Comparison of ENCODE assay signal across 8 cellular contexts in the genomic region with DNA sequence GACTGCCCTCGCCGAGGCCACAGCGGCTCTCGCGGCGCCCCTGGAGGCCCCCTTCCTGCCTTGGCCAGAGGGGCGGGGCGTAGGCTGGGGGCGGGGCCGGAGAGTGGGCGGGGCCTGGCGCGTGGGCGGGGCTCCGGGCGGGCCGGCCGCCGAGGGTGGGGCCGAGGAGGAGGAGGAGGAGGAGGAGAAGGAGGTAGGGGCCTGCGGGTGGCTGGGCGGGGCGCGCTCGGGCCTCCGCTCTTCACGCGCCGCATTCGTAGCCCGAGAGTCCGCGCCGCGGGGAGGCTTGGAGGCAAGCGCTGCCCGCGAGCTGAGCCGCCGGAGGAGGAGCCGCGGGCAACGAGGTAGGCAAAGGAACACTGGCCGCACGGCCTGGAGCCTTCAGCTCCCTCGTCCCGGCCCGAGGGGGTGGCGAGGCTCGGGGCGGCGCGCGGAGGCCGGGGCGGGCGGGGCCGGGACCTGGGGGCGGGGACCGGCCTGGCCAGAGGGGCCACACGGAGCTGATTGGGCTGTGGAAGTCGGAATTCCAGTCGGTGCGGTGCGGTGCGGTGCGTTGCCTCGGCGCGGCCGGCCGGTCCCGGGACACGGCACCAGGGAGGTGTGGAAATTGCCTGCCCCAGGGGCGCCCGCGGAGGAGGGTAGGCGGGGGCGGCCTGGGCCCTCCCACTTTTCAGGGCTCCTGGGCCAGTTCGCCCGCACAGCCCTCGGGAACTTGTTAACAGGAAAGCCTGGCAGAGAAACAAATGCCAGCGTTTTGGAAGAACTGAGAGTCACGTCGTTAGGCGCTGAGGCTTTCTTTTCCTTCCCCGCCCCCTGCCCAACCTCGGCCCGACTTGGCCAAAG. TPM values are rescaled to one million over a fixed set of nuclear protein-coding genes. Genes with fewer than 3 reads are reported as not detected.
A peak's percentile ranks its signal among the peaks of the same experiment; 100 is the strongest.
DNase-seq lines count a peak whose midpoint lies in the region; ATAC-seq and TF ChIP-seq lines count a peak whose summit lies in the region.

A gene with protein sequence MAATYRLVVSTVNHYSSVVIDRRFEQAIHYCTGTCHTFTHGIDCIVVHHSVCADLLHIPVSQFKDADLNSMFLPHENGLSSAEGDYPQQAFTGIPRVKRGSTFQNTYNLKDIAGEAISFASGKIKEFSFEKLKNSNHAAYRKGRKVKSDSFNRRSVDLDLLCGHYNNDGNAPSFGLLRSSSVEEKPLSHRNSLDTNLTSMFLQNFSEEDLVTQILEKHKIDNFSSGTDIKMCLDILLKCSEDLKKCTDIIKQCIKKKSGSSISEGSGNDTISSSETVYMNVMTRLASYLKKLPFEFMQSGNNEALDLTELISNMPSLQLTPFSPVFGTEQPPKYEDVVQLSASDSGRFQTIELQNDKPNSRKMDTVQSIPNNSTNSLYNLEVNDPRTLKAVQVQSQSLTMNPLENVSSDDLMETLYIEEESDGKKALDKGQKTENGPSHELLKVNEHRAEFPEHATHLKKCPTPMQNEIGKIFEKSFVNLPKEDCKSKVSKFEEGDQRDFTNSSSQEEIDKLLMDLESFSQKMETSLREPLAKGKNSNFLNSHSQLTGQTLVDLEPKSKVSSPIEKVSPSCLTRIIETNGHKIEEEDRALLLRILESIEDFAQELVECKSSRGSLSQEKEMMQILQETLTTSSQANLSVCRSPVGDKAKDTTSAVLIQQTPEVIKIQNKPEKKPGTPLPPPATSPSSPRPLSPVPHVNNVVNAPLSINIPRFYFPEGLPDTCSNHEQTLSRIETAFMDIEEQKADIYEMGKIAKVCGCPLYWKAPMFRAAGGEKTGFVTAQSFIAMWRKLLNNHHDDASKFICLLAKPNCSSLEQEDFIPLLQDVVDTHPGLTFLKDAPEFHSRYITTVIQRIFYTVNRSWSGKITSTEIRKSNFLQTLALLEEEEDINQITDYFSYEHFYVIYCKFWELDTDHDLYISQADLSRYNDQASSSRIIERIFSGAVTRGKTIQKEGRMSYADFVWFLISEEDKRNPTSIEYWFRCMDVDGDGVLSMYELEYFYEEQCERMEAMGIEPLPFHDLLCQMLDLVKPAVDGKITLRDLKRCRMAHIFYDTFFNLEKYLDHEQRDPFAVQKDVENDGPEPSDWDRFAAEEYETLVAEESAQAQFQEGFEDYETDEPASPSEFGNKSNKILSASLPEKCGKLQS (N-terminal part only) (plus strand): TSS at position 223 of the 843 bp plus-strand sequence. CDS start 35,771 bp downstream, outside the sequence.

- H3K36me3 ChIP-seq in spleen, result no peaks in the 10 kb centered on the region

- TF ChIP-seq CTCF in spleen (IDR thresholded peaks at IDR 0.05 in 8 of 11, conservative IDR thresholded peaks at IDR 0.05 in 3 of 11), result no peak

- 0 to 2% (median 1%) methylated on average over 23 to 89 of the region's 89 CpGs for WGBS in spleen, 5 donors

- TF ChIP-seq POLR2A in GM18505 (IDR thresholded peaks at IDR 0.05; ENCODE audit: borderline replicate concordance, extremely low read depth, insufficient read depth, insufficient read length) (no peak), spleen (IDR thresholded peaks at IDR 0.05) (no peak)

- peak within 1 kb of the TSS; percentile 61 to 77 (median 73) for H3K4me3 ChIP-seq in spleen

- intact Hi-C loops in spleen (cut with DNase I; ENCODE audit: low total_unique reads), result no loop called here

- peak; percentile 76 for ATAC-seq in GM18505 (IDR thresholded peaks at IDR 0.05; ENCODE audit: unreplicated experiment)
- ATAC-seq in HG02981 (IDR thresholded peaks at IDR 0.05; ENCODE audit: unreplicated experiment), result peak; percentile 80
- ATAC-seq in GM18858 (IDR thresholded peaks at IDR 0.05; ENCODE audit: unreplicated experiment), result no peak

- H3K27me3 ChIP-seq in spleen (replicated peaks in 1 of 7), result peaks cover 0 to 42% (median 12%) of the 10 kb centered on the region in 7 donors

- DNase-seq in NCI-H2171 treated with DMSO at 0.1 percent for 48 hours (lab: John Stamatoyannopoulos, UW) (peak; percentile 76), cerebellar nuclear complex (lab: John Stamatoyannopoulos, UW) (peak; percentile 7 to 13), islet precursor cell (peak; percentile 96), spleen (peak; percentile 88)
- peak; percentile 42 to 54 for DNase-seq in activated CD4-positive, alpha-beta T cell treated with anti-CD3 and anti-CD28 coated beads for 24 hours (ENCODE audit: low read depth in 2 of 2)

- peaks cover 0 to 15% (median 12%) of the 10 kb centered on the region in 8 donors for H3K9me3 ChIP-seq in spleen

- peaks cover 6 to 21% (median 17%) of the 10 kb centered on the region in 6 donors for H3K4me1 ChIP-seq in spleen

- peak within 1 kb of the TSS; percentile 59 to 86 (median 82) for H3K27ac ChIP-seq in spleen

RNA-seq across cellular contexts. Expression of the gene that starts here (rescaled TPM):
- total RNA-seq in spleen, result 1 to 10 TPM; 2.5 to 5.9 (median 4.2) TPM
- polyA plus RNA-seq in spleen, result under 1 TPM; 0.24 to 0.58 (median 0.26) TPM

Comparison
In these comparisons a context has a peak if more than half of its experiments do, and no peak if none do; other contexts are left out.
1. DNase-seq: peak in every context shown above with its lines; median percentile 96 in islet precursor cell; 88 in spleen; 76 in NCI-H2171 treated with DMSO at 0.1 percent for 48 hours; 48 in activated CD4-positive, alpha-beta T cell treated with anti-CD3 and anti-CD28 coated beads for 24 hours; 10 in cerebellar nuclear complex.